Comparison of ENCODE assay signal across 8 cellular contexts in genomic region chr3:48240711-48241491, GRCh38. TPM values are rescaled to one million over a fixed set of nuclear protein-coding genes. Genes with fewer than 3 reads are reported as not detected.
A peak's percentile ranks its signal among the peaks of the same experiment; 100 is the strongest.
DNase-seq lines count a peak whose midpoint lies in the region; FAIRE-seq and TF ChIP-seq lines count a peak whose summit lies in the region.

Gene ZNF589, plus strand, starts transcription at chr3:48241104. Its CDS starts 68 bp downstream, at chr3:48241172.

- FAIRE-seq in H54 (lab: Jason Lieb, UNC) = peak; percentile 77

- H3K4me1 ChIP-seq in ES-I3 (ENCODE audit: insufficient read depth, low read length) = peaks cover 17% of the 10 kb centered on the region
- H3K4me1 ChIP-seq in neuron (ENCODE audit: insufficient read depth, low read length) = peaks cover 11% of the 10 kb centered on the region

- H3K36me3 ChIP-seq in ES-I3 (ENCODE audit: insufficient read depth, low read length) (peaks cover 5% of the 10 kb centered on the region), neuron (ENCODE audit: insufficient read depth, low read length) (no peaks in the 10 kb centered on the region)

- H3K9me3 ChIP-seq in ES-I3 (ENCODE audit: control insufficient read depth, insufficient read depth, low read length) = no peaks in the 10 kb centered on the region
- H3K9me3 ChIP-seq in neuron (ENCODE audit: low read length) = no peaks in the 10 kb centered on the region

- H3K4me3 ChIP-seq in foreskin fibroblast (ENCODE audit: low read depth in 1 of 2, low read length in 2 of 2) (peak within 1 kb of the TSS; percentile 57 to 92), neuron (ENCODE audit: low read length) (peak within 1 kb of the TSS; percentile 81)

- TF ChIP-seq CTCF in foreskin fibroblast (IDR thresholded peaks at IDR 0.05; ENCODE audit: low read depth, low read length) (peak; percentile 16), subcutaneous adipose tissue (IDR thresholded peaks at IDR 0.05; ENCODE audit: low read depth) (no peak)

- H2AFZ ChIP-seq in neuron (ENCODE audit: low read depth, low read length) = peak within 1 kb of the TSS; percentile 56

- peak within 1 kb of the TSS; percentile 88 for H3K9ac ChIP-seq in ES-I3 (ENCODE audit: low read depth, low read length)

- peak; percentile 72 for TF ChIP-seq POLR2A in H54 (IDR thresholded peaks at IDR 0.05; ENCODE audit: low read depth, low read length)

- H3K27me3 ChIP-seq in neuron (ENCODE audit: insufficient read depth, low read length) = no peaks in the 10 kb centered on the region

- DNase-seq in H54 (ENCODE audit: insufficient read length, low spot score) (peak; percentile 92), LoVo (ENCODE audit: low spot score) (peak; percentile 94), SHP77 (lab: John Stamatoyannopoulos, UW) (peak; percentile 95 to 97), foreskin fibroblast (peak; percentile 90 to 95)
- DNase-seq in activated effector memory CD4-positive, alpha-beta T cell treated with anti-CD3 and anti-CD28 coated beads, Interleukin-2, amount 50 U/mL, for 16 hours = peak; percentile 98

RNA-seq across cellular contexts. Expression of gene ZNF589, which starts in this region (rescaled TPM):
- 10 to 100 TPM; 12.6 to 24.7 (median 17.1) TPM for total RNA-seq in subcutaneous adipose tissue

Comparison
In these comparisons a context has a peak if more than half of its experiments do, and no peak if none do; other contexts are left out.
1. Peak in every context shown above with its lines: DNase-seq and H3K4me3 ChIP-seq.